Comparison of ENCODE assay signal across 10 cellular contexts in the genomic region with DNA sequence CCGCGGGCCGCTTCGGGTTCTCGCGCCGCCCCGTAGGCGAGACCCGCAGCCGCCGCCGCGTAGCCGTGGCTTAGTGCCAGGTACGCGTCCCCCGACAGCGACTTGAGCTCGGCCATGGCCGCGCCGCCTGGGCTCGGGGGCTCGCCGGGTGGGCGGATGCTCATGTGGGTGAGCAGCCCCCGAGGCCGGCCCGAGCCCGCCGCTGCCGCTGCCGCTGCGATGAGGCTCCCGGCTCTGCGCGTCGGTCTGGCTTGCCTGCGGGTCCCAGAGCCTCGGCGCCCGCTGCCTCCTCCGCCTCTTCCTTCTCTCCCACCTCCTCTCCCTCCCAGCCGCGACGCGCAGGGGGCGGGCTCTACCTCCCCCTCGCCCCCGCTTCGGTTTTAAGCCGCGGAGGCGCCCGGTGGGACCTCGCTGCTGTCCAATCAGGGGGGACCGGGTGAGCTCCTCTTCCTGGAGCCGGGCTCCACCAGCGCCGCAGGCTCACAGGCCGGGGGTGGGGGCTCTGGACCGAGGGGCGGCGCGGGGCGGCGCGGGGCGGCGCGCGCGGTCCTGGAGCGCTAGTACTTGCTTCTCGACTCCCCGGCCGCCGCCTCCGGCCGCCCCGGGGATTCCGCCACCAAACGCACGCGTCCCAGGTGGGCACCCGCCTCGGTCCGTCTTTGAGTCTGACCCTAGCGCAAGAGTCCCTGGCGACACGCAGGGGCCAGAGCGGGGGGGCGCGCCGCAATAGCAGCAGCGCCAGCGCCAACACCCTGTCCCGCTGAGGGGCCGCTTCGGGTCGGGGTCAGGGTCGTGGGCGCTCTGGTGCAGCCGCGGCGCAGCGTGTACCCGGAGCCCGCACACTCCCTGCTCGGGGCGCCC. TPM values are rescaled to one million over a fixed set of nuclear protein-coding genes. Genes with fewer than 3 reads are reported as not detected.
DNase-seq lines count a peak whose midpoint lies in the region; ATAC-seq, FAIRE-seq and TF ChIP-seq lines count a peak whose summit lies in the region.
"Had no signal": no experiment of that assay in that cellular context is flagged by ENCODE, and none has a peak within 500 bp of the region (broad histone marks: within the 10 kb centered on the region; RNA-seq: fewer than 3 reads in every experiment).

Gene BHLHE23 (minus strand): TSS at position 354 of the 861 bp plus-strand sequence. CDS start 190 bp downstream, at position 164.

- peaks cover 68% of the 10 kb centered on the region for H3K27me3 Mint-ChIP-seq in CD4-positive, alpha-beta T cell
- H3K27me3 Mint-ChIP-seq in activated CD8-positive, alpha-beta T cell treated with anti-CD3 and anti-CD28 coated beads for 36 hours = peaks cover 50% of the 10 kb centered on the region

- DNase-seq in CD4-positive, alpha-beta T cell = peak in 1 of 10 experiments; percentile 14
- DNase-seq in GM13976 (ENCODE audit: low spot score) (peak; percentile 71), lower lobe of right lung (no peak), GM12892 (ENCODE audit: insufficient read length) (no peak), NCI-H2029 treated with DMSO at 0.1 percent for 48 hours (lab: John Stamatoyannopoulos, UW) (no peak)
- DNase-seq in activated CD8-positive, alpha-beta T cell treated with anti-CD3 and anti-CD28 coated beads for 36 hours = peak; percentile 29

- in situ Hi-C loops in GM13976 (cut with MboI; ENCODE audit: low sequenced_read_pairs, unreplicated experiment) = no loop called here

- no peaks in the 10 kb centered on the region for H3K36me3 ChIP-seq in lower lobe of right lung

- FAIRE-seq in GM12892 (lab: Jason Lieb, UNC) = no peak

- no peak within 1 kb of the TSS for H3K27ac Mint-ChIP-seq in CD4-positive, alpha-beta T cell
- H3K27ac Mint-ChIP-seq in activated CD8-positive, alpha-beta T cell treated with anti-CD3 and anti-CD28 coated beads for 36 hours = no peak within 1 kb of the TSS
- H3K27ac Mint-ChIP-seq: activated naive CD4-positive, alpha-beta T cell treated with anti-CD3 and anti-CD28 coated beads, Interleukin-2, amount 50 U/mL, for 72 hours had no signal

- peaks cover 24% of the 10 kb centered on the region for H3K4me1 Mint-ChIP-seq in CD4-positive, alpha-beta T cell (ENCODE audit: low read depth)
- peaks cover 32% of the 10 kb centered on the region for H3K4me1 Mint-ChIP-seq in activated CD8-positive, alpha-beta T cell treated with anti-CD3 and anti-CD28 coated beads for 36 hours (ENCODE audit: low read depth)

- TF ChIP-seq CTCF in CD4-positive, alpha-beta T cell (IDR thresholded peaks at IDR 0.05) = no peak
- TF ChIP-seq CTCF in GM13976 (IDR thresholded peaks at IDR 0.05; ENCODE audit: borderline replicate concordance, control extremely low read depth, extremely low read depth, insufficient read depth, missing control alignments) (no peak), lower lobe of right lung (IDR thresholded peaks at IDR 0.05) (no peak)
- TF ChIP-seq CTCF in activated CD8-positive, alpha-beta T cell treated with anti-CD3 and anti-CD28 coated beads for 36 hours (IDR thresholded peaks at IDR 0.05) = no peak

- CTCF ChIA-PET in CD4-positive, alpha-beta T cell (lab: Charles Lee) = interaction anchor here (1.5 kb wide), 1 partner anchor 34 kb away, joined by 10 read pairs; no protein-coding TSS in a partner anchor
- CTCF ChIA-PET in activated CD8-positive, alpha-beta T cell treated with anti-CD3 and anti-CD28 coated beads for 36 hours (lab: Charles Lee) = interaction anchor here (1.1 kb wide), 1 partner anchor 42 kb away, joined by 4 read pairs; no protein-coding TSS in a partner anchor

- intact Hi-C loops in CD4-positive, alpha-beta T cell (cut with DNase I, micrococcal nuclease) = loop anchor here (5.0 to 10.0 kb wide), 3 partner anchors 52 to 512 kb away; partner anchors contain the start of gene SLC17A9 (in 1 of the 2)
- intact Hi-C loops in activated CD8-positive, alpha-beta T cell treated with anti-CD3 and anti-CD28 coated beads for 36 hours (cut with micrococcal nuclease) = no loop called here
- intact Hi-C loops in lower lobe of right lung (cut with DNase I) = no loop called here

- H3K36me3 Mint-ChIP-seq in CD4-positive, alpha-beta T cell (ENCODE audit: low read depth) = no peaks in the 10 kb centered on the region
- H3K36me3 Mint-ChIP-seq in activated CD8-positive, alpha-beta T cell treated with anti-CD3 and anti-CD28 coated beads for 36 hours (ENCODE audit: low read depth) = no peaks in the 10 kb centered on the region
- H3K36me3 Mint-ChIP-seq: activated naive CD4-positive, alpha-beta T cell treated with anti-CD3 and anti-CD28 coated beads, Interleukin-2, amount 50 U/mL, for 72 hours had no signal

- H3K27ac ChIP-seq in CD4-positive, alpha-beta T cell (ENCODE audit: low read depth, low read length) = no peak within 1 kb of the TSS
- no peak within 1 kb of the TSS for H3K27ac ChIP-seq in lower lobe of right lung

- no peaks in the 10 kb centered on the region for H3K9me3 Mint-ChIP-seq in CD4-positive, alpha-beta T cell
- H3K9me3 Mint-ChIP-seq in activated CD8-positive, alpha-beta T cell treated with anti-CD3 and anti-CD28 coated beads for 36 hours = no peaks in the 10 kb centered on the region
- H3K9me3 Mint-ChIP-seq: activated naive CD4-positive, alpha-beta T cell treated with anti-CD3 and anti-CD28 coated beads, Interleukin-2, amount 50 U/mL, for 72 hours had no signal

- peak within 1 kb of the TSS; percentile 14 for H3K4me3 ChIP-seq in lower lobe of right lung

- H3K9me3 ChIP-seq in CD4-positive, alpha-beta T cell (ENCODE audit: control insufficient read depth, low read length) = no peaks in the 10 kb centered on the region
- H3K9me3 ChIP-seq in lower lobe of right lung = no peaks in the 10 kb centered on the region

- H3K4me3 Mint-ChIP-seq in CD4-positive, alpha-beta T cell = peak within 1 kb of the TSS; percentile 51
- H3K4me3 Mint-ChIP-seq in activated CD8-positive, alpha-beta T cell treated with anti-CD3 and anti-CD28 coated beads for 36 hours = no peak within 1 kb of the TSS

- no peak for TF ChIP-seq POLR2A in GM12892 (IDR thresholded peaks at IDR 0.05; ENCODE audit: low read depth, low read length)

- H3K4me1 ChIP-seq in lower lobe of right lung = peaks cover 20% of the 10 kb centered on the region

- ATAC-seq in CD4-positive, alpha-beta T cell (ENCODE audit: poor library complexity) = no peak
- no peak for ATAC-seq in activated CD8-positive, alpha-beta T cell treated with anti-CD3 and anti-CD28 coated beads for 36 hours
- no peak for ATAC-seq in lower lobe of right lung
- ATAC-seq in GM18867 (IDR thresholded peaks at IDR 0.05; ENCODE audit: unreplicated experiment) = no peak
- ATAC-seq in SK-N-SH treated with all-trans-retinoic acid at 6 μM for 48 hours = no peak
- ATAC-seq: activated naive CD4-positive, alpha-beta T cell treated with anti-CD3 and anti-CD28 coated beads, Interleukin-2, amount 50 U/mL, for 72 hours had no signal

- peaks cover 62% of the 10 kb centered on the region for H3K27me3 ChIP-seq in CD4-positive, alpha-beta T cell (ENCODE audit: control insufficient read depth, insufficient read depth, low read length)
- H3K27me3 ChIP-seq in lower lobe of right lung (ENCODE audit: low read depth) = peaks cover 98% of the 10 kb centered on the region

- POLR2A ChIA-PET in CD4-positive, alpha-beta T cell (lab: Charles Lee) = interaction anchor here (0.7 to 1.3 kb wide), 2 partner anchors 24 to 34 kb away, joined by 3 to 4 read pairs; no protein-coding TSS in a partner anchor
- POLR2A ChIA-PET in activated CD8-positive, alpha-beta T cell treated with anti-CD3 and anti-CD28 coated beads for 36 hours (lab: Charles Lee) = interaction anchor here (1.1 kb wide), 1 partner anchor 62 kb away, joined by 3 read pairs; no protein-coding TSS in a partner anchor

TF ChIP-seq in SK-N-SH treated with all-trans-retinoic acid at 6 μM for 48 hours, 23 proteins besides CTCF, POLR2A, EP300 and RAD21 (continues in another document):
- TF ChIP-seq BACH2 (CRISPR knock-in tag; IDR thresholded peaks at IDR 0.05; ENCODE audit: borderline replicate concordance) (no peak), TSHZ2 (CRISPR knock-in tag; IDR thresholded peaks at IDR 0.05) (no peak), CSRNP3 (CRISPR knock-in tag; IDR thresholded peaks at IDR 0.05) (no peak), RARB (CRISPR knock-in tag; IDR thresholded peaks at IDR 0.05) (no peak), ZNF565 (CRISPR knock-in tag; conservative IDR thresholded peaks at IDR 0.05; ENCODE audit: low read depth) (no peak)

RNA-seq across cellular contexts. Expression of gene BHLHE23, which starts in this region (rescaled TPM):
- total RNA-seq in CD4-positive, alpha-beta T cell = not detected
- not detected for total RNA-seq in activated CD8-positive, alpha-beta T cell treated with anti-CD3 and anti-CD28 coated beads for 36 hours
- not detected for total RNA-seq in lower lobe of right lung
- polyA plus RNA-seq in GM12892 (2012; ENCODE audit: missing spikeins) = not detected
- total RNA-seq: activated naive CD4-positive, alpha-beta T cell treated with anti-CD3 and anti-CD28 coated beads, Interleukin-2, amount 50 U/mL, for 72 hours had no signal
- polyA plus RNA-seq: esophagus had no signal

Comparison
In these comparisons a context has a peak if more than half of its experiments do, and no peak if none do; other contexts are left out.
1. Peak in DNase-seq in activated CD8-positive, alpha-beta T cell treated with anti-CD3 and anti-CD28 coated beads for 36 hours; RNA of the gene not detected or under 1 TPM.
2. intact Hi-C loops: an anchor here in CD4-positive, alpha-beta T cell (5.0 to 10.0 kb wide); none called in activated CD8-positive, alpha-beta T cell treated with anti-CD3 and anti-CD28 coated beads for 36 hours and lower lobe of right lung.